In genomic region chr9:134734270-134734669, GRCh38 we compare ENCODE assay signal across 1 cellular context.
TF ChIP-seq lines count a peak whose summit lies in the region.

No MANE protein-coding gene starts in this region.

TF ChIP-seq in HEK293, 187 proteins besides CTCF, POLR2A, EP300 and RAD21 (continued from another document):
- TF ChIP-seq PATZ1 (tag by site-specific recombination; IDR thresholded peaks at IDR 0.05) (0 out of 2 replicates have a peak, but pooled peaks have one; percentile 21), ZBTB8A (tag by site-specific recombination; IDR thresholded peaks at IDR 0.05) (peak; percentile 16; the same call in 1 of the 2 replicates)
